In genomic region chr1:36576118-36576517, GRCh38 we compare ENCODE assay signal across 8 cellular contexts.
DNase-seq lines count a peak whose midpoint lies in the region; ATAC-seq and TF ChIP-seq lines count a peak whose summit lies in the region.

No MANE protein-coding gene starts in this region.

- no peaks in the 10 kb centered on the region for H3K9me3 ChIP-seq in effector memory CD4-positive, alpha-beta T cell (ENCODE audit: control insufficient read depth, low read length)

- no peaks in the 10 kb centered on the region for H3K4me1 ChIP-seq in effector memory CD4-positive, alpha-beta T cell (ENCODE audit: control insufficient read depth, insufficient read depth, low read length, poor library complexity, severe bottlenecking)

- TF ChIP-seq CTCF in GM12865 (IDR thresholded peaks at IDR 0.05; ENCODE audit: insufficient read depth, low read depth, low read length, missing control alignments), result peak; percentile 92

- DNase-seq in 8988T (peak; percentile 90), GM12865 (ENCODE audit: low read depth) (peak; percentile 35), NCI-H2196 (lab: John Stamatoyannopoulos, UW; ENCODE audit: unreplicated experiment) (peak; percentile 76), mucosa of gallbladder (ENCODE audit: low spot score) (peak; percentile 31)
- peak; percentile 73 for DNase-seq in activated CD4-positive, alpha-beta T cell treated with anti-CD3 and anti-CD28 coated beads for 48 hours
- DNase-seq in effector memory CD4-positive, alpha-beta T cell, result peak; percentile 14 to 16 (median 15)
- peak; percentile 6 for DNase-seq in stimulated activated naive CD4-positive, alpha-beta T cell treated with Interleukin-2 at 50 U/mL for 16 hours (lab: John Stamatoyannopoulos, UW)

- H3K27ac ChIP-seq in effector memory CD4-positive, alpha-beta T cell (ENCODE audit: insufficient read depth, low read length, poor library complexity, severe bottlenecking), result no peak overlapping the region

- H3K27me3 ChIP-seq in effector memory CD4-positive, alpha-beta T cell (replicated peaks; ENCODE audit: control insufficient read depth, insufficient read depth, low read length, poor library complexity, severe bottlenecking), result no peaks in the 10 kb centered on the region

- H3K36me3 ChIP-seq in effector memory CD4-positive, alpha-beta T cell (ENCODE audit: control insufficient read depth, insufficient read depth, low read length), result no peaks in the 10 kb centered on the region

- no peak for ATAC-seq in GM21381 (IDR thresholded peaks at IDR 0.05; ENCODE audit: unreplicated experiment)

- H3K4me3 ChIP-seq in GM12865 (ENCODE audit: low read depth, low read length), result no peak overlapping the region
- H3K4me3 ChIP-seq in effector memory CD4-positive, alpha-beta T cell (ENCODE audit: insufficient read depth, low read depth, low read length, poor library complexity, severe bottlenecking), result no peak overlapping the region

Comparison
In these comparisons a context has a peak if more than half of its experiments do, and no peak if none do; other contexts are left out.
1. DNase-seq: peak in every context shown above with its lines; median percentile 90 in 8988T; 76 in NCI-H2196; 73 in activated CD4-positive, alpha-beta T cell treated with anti-CD3 and anti-CD28 coated beads for 48 hours; 35 in GM12865; 31 in mucosa of gallbladder; 15 in effector memory CD4-positive, alpha-beta T cell; 6 in stimulated activated naive CD4-positive, alpha-beta T cell treated with Interleukin-2 at 50 U/mL for 16 hours.